Comparison of ENCODE assay signal across 7 cellular contexts in genomic region chr20:49668878-49669195, GRCh38. TPM values are rescaled to one million over a fixed set of nuclear protein-coding genes. Genes with fewer than 3 reads are reported as not detected.
A peak's percentile ranks its signal among the peaks of the same experiment; 100 is the strongest.
DNase-seq lines count a peak whose midpoint lies in the region; FAIRE-seq and TF ChIP-seq lines count a peak whose summit lies in the region.
"Not testable (repeated sequence)": the region's sequence is repeated elsewhere in the genome, so short reads cannot be mapped to it uniquely, and the experiment has no call there.

No MANE protein-coding gene starts in this region.

- not testable (repeated sequence) for H2AFZ ChIP-seq in OCI-LY1 (ENCODE audit: low read length)

- CTCF ChIA-PET in activated CD4-positive, alpha-beta T cell treated with anti-CD3 and anti-CD28 coated beads, Interleukin-2, amount 10 ng/mL, durations not matched to agents 7 days and 5 days (lab: Charles Lee): interaction anchor here (0.6 to 1.8 kb wide), 7 partner anchors 10 to 127 kb away, joined by 3 to 8 read pairs (median 4); no protein-coding TSS in a partner anchor

- peak overlapping the region; percentile 60 for H3K4me3 Mint-ChIP-seq in activated CD4-positive, alpha-beta T cell treated with anti-CD3 and anti-CD28 coated beads, Interleukin-2, amount 10 ng/mL, durations not matched to agents 7 days and 5 days
- not testable (repeated sequence) for H3K4me3 Mint-ChIP-seq in activated naive CD4-positive, alpha-beta T cell treated with anti-CD3 and anti-CD28 coated beads, Interleukin-2, amount 50 U/mL, for 24 hours; mesothelial cell of epicardium

- H3K36me3 ChIP-seq in GM06990 (ENCODE audit: control insufficient read depth, insufficient read depth, low read length); OCI-LY1 (ENCODE audit: insufficient read depth, low read length); effector memory CD4-positive, alpha-beta T cell (ENCODE audit: control insufficient read depth, insufficient read depth, low read length); small intestine (ENCODE audit: control insufficient read depth in 2 of 2, insufficient read depth in 2 of 2, low read length in 2 of 2): not testable (repeated sequence)

- not testable (repeated sequence) for TF ChIP-seq CTCF in GM06990 (IDR thresholded peaks at IDR 0.05; ENCODE audit: insufficient read depth, low read length, poor library complexity, severe bottlenecking); OCI-LY1 (IDR thresholded peaks at IDR 0.05; ENCODE audit: low read length); mesothelial cell of epicardium (IDR thresholded peaks at IDR 0.05; ENCODE audit: unreplicated experiment)

- H3K9me3 Mint-ChIP-seq in activated CD4-positive, alpha-beta T cell treated with anti-CD3 and anti-CD28 coated beads, Interleukin-2, amount 10 ng/mL, durations not matched to agents 7 days and 5 days; activated naive CD4-positive, alpha-beta T cell treated with anti-CD3 and anti-CD28 coated beads, Interleukin-2, amount 50 U/mL, for 24 hours; mesothelial cell of epicardium: not testable (repeated sequence)

- not testable (repeated sequence) for H3K27me3 ChIP-seq in GM06990 (replicated peaks; ENCODE audit: control insufficient read depth, insufficient read depth, low read length); OCI-LY1 (ENCODE audit: insufficient read depth, low read length); effector memory CD4-positive, alpha-beta T cell (replicated peaks; ENCODE audit: control insufficient read depth, insufficient read depth, low read length, poor library complexity, severe bottlenecking); small intestine (ENCODE audit: control insufficient read depth in 2 of 2, insufficient read depth in 2 of 2, low read length in 2 of 2)

- H3K27ac ChIP-seq in OCI-LY1 (ENCODE audit: low read depth, low read length, poor library complexity, severe bottlenecking): peak overlapping the region; percentile 91
- peak overlapping the region; percentile 14 for H3K27ac ChIP-seq in effector memory CD4-positive, alpha-beta T cell (ENCODE audit: insufficient read depth, low read length, poor library complexity, severe bottlenecking)
- peak overlapping the region; percentile 74 to 81 for H3K27ac ChIP-seq in small intestine (ENCODE audit: low read depth in 1 of 2, low read length in 1 of 2)

- WGBS in small intestine, 3 donors: 29 to 54% (median 30%) methylated on average over 2 of the region's 2 CpGs

- H3K4me1 Mint-ChIP-seq in activated CD4-positive, alpha-beta T cell treated with anti-CD3 and anti-CD28 coated beads, Interleukin-2, amount 10 ng/mL, durations not matched to agents 7 days and 5 days: peaks cover 54% of the 10 kb centered on the region
- peaks cover 44% of the 10 kb centered on the region for H3K4me1 Mint-ChIP-seq in activated naive CD4-positive, alpha-beta T cell treated with anti-CD3 and anti-CD28 coated beads, Interleukin-2, amount 50 U/mL, for 24 hours
- peaks cover 25% of the 10 kb centered on the region for H3K4me1 Mint-ChIP-seq in mesothelial cell of epicardium

- not testable (repeated sequence) for H4K20me1 ChIP-seq in OCI-LY1 (ENCODE audit: insufficient read depth, low read length)

- H3K4me3 ChIP-seq in GM06990 (replicated peaks; ENCODE audit: low read depth, low read length): peak overlapping the region; percentile 44
- H3K4me3 ChIP-seq in OCI-LY1 (ENCODE audit: low read depth, low read length, poor library complexity, severe bottlenecking): peak overlapping the region; percentile 53
- not testable (repeated sequence) for H3K4me3 ChIP-seq in effector memory CD4-positive, alpha-beta T cell (ENCODE audit: insufficient read depth, low read depth, low read length, poor library complexity, severe bottlenecking); small intestine (ENCODE audit: low read depth in 1 of 2, low read length in 2 of 2)

- H3K79me2 ChIP-seq in OCI-LY1 (ENCODE audit: insufficient read depth, low read length): peaks cover 85% of the 10 kb centered on the region

- not testable (repeated sequence) for H3F3A ChIP-seq in OCI-LY1 (ENCODE audit: insufficient read depth, low read length)

- H3K9ac ChIP-seq in OCI-LY1 (ENCODE audit: low read length): peak overlapping the region; percentile 59

- not testable (repeated sequence) for H3K9me3 ChIP-seq in OCI-LY1 (ENCODE audit: low read length); effector memory CD4-positive, alpha-beta T cell (ENCODE audit: control insufficient read depth, low read length); small intestine (ENCODE audit: control insufficient read depth, low read depth)

- not testable (repeated sequence) for FAIRE-seq in small intestine (lab: Jason Lieb, UNC)

- not testable (repeated sequence) for H3K9me2 ChIP-seq in OCI-LY1 (ENCODE audit: low read depth, low read length)

- DNase-seq in GM06990 (ENCODE audit: extremely low read depth, insufficient read length); activated CD4-positive, alpha-beta T cell treated with anti-CD3 and anti-CD28 coated beads, Interleukin-2, amount 10 ng/mL, durations not matched to agents 7 days and 5 days; effector memory CD4-positive, alpha-beta T cell; mesothelial cell of epicardium (ENCODE audit: low spot score in 2 of 2, unreplicated experiment in 2 of 2); small intestine: not testable (repeated sequence)

- POLR2A ChIA-PET in activated CD4-positive, alpha-beta T cell treated with anti-CD3 and anti-CD28 coated beads, Interleukin-2, amount 10 ng/mL, durations not matched to agents 7 days and 5 days (lab: Charles Lee): not testable (repeated sequence)

- H3K27ac Mint-ChIP-seq in activated CD4-positive, alpha-beta T cell treated with anti-CD3 and anti-CD28 coated beads, Interleukin-2, amount 10 ng/mL, durations not matched to agents 7 days and 5 days: peak overlapping the region; percentile 89
- H3K27ac Mint-ChIP-seq in activated naive CD4-positive, alpha-beta T cell treated with anti-CD3 and anti-CD28 coated beads, Interleukin-2, amount 50 U/mL, for 24 hours: peak overlapping the region; percentile 14
- H3K27ac Mint-ChIP-seq in mesothelial cell of epicardium: peak overlapping the region; percentile 49

- H3K27me3 Mint-ChIP-seq in activated CD4-positive, alpha-beta T cell treated with anti-CD3 and anti-CD28 coated beads, Interleukin-2, amount 10 ng/mL, durations not matched to agents 7 days and 5 days; activated naive CD4-positive, alpha-beta T cell treated with anti-CD3 and anti-CD28 coated beads, Interleukin-2, amount 50 U/mL, for 24 hours; mesothelial cell of epicardium (ENCODE audit: low read depth): not testable (repeated sequence)

- H3K4me1 ChIP-seq in OCI-LY1 (ENCODE audit: insufficient read depth, low read length, severe bottlenecking) (peaks cover 98% of the 10 kb centered on the region), small intestine (ENCODE audit: control insufficient read depth in 2 of 2, insufficient read depth in 1 of 2, low read depth in 1 of 2, low read length in 1 of 2) (peaks cover 11 to 21% of the 10 kb centered on the region in 2 donors)
- H3K4me1 ChIP-seq in effector memory CD4-positive, alpha-beta T cell (ENCODE audit: control insufficient read depth, insufficient read depth, low read length, poor library complexity, severe bottlenecking): not testable (repeated sequence)

- not testable (repeated sequence) for H3K36me3 Mint-ChIP-seq in activated CD4-positive, alpha-beta T cell treated with anti-CD3 and anti-CD28 coated beads, Interleukin-2, amount 10 ng/mL, durations not matched to agents 7 days and 5 days (ENCODE audit: low read depth); activated naive CD4-positive, alpha-beta T cell treated with anti-CD3 and anti-CD28 coated beads, Interleukin-2, amount 50 U/mL, for 24 hours; mesothelial cell of epicardium

- peak overlapping the region; percentile 83 for H3K4me2 ChIP-seq in OCI-LY1 (ENCODE audit: low read length)

RNA-seq across cellular contexts. Expression of gene B4GALT5, which starts 44.8 kb away (rescaled TPM):
- total RNA-seq in activated CD4-positive, alpha-beta T cell treated with anti-CD3 and anti-CD28 coated beads, Interleukin-2, amount 10 ng/mL, durations not matched to agents 7 days and 5 days: 10 to 100 TPM; 11.2 to 14.3 TPM
- total RNA-seq in mesothelial cell of epicardium: 52.6 to 53.8 TPM (median 52.6 TPM) in 3 replicates
- 10 to 100 TPM; 11.9 to 24.8 (median 16.2) TPM for polyA plus RNA-seq in small intestine

Comparison
In these comparisons a context has a peak if more than half of its experiments do, and no peak if none do; other contexts are left out.
1. H3K27ac ChIP-seq: peak in every context shown above with its lines; median percentile 91 in OCI-LY1; 78 in small intestine; 14 in effector memory CD4-positive, alpha-beta T cell.
2. H3K27ac Mint-ChIP-seq: peak in every context shown above with its lines; median percentile 89 in activated CD4-positive, alpha-beta T cell treated with anti-CD3 and anti-CD28 coated beads, Interleukin-2, amount 10 ng/mL, durations not matched to agents 7 days and 5 days; 49 in mesothelial cell of epicardium; 14 in activated naive CD4-positive, alpha-beta T cell treated with anti-CD3 and anti-CD28 coated beads, Interleukin-2, amount 50 U/mL, for 24 hours.